ENCODE assay signal across 1 cellular context in the genomic region with DNA sequence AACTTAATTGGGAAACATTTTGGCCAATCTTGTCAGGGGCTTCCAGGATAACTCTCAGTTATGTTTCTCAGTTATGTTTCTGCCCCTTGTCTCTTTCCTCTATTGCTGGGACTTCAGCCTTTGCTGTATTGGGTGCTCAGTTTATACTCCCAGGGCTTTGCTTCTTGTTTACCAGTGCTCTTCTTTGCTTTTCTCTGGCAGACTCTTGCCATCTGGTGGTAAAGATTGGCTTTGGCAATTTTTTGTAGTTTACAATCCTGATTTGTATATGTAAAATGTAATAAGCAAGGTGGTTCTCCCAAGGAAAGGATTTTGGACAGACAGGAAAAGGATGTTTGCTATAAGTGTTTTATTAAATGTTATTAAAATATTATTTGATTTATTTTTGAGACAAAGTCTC.
TF ChIP-seq lines count a peak whose summit lies in the region.

No MANE protein-coding gene starts in this region.

TF ChIP-seq in endothelial cell of umbilical vein, 7 proteins besides CTCF, POLR2A, EP300 and RAD21:
- TF ChIP-seq JUN (IDR thresholded peaks at IDR 0.05; ENCODE audit: borderline replicate concordance, insufficient read depth, insufficient read length, low read depth) (no peak), MYC (IDR thresholded peaks at IDR 0.05; ENCODE audit: low read depth, low read length) (no peak), FOS (IDR thresholded peaks at IDR 0.05; ENCODE audit: borderline replicate concordance, insufficient read depth, low read length) (no peak), GATA2 (IDR thresholded peaks at IDR 0.05; ENCODE audit: insufficient read depth, insufficient read length, low read depth, low read length) (no peak), POLR2AphosphoS5 (IDR thresholded peaks at IDR 0.05; ENCODE audit: insufficient read depth, low read depth, low read length) (no peak), EZH2 (IDR thresholded peaks at IDR 0.05; ENCODE audit: borderline replicate concordance, low read depth, low read length, severe bottlenecking) (no peak)
- TF ChIP-seq, protein P1, sequence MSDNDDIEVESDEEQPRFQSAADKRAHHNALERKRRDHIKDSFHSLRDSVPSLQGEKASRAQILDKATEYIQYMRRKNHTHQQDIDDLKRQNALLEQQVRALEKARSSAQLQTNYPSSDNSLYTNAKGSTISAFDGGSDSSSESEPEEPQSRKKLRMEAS (IDR thresholded peaks at IDR 0.05; ENCODE audit: insufficient read depth, insufficient read length): no peak
